In genomic region chr11:94739331-94739730, GRCh38 we compare ENCODE assay signal across 17 cellular contexts.
"Had no signal": no experiment of that assay in that cellular context is flagged by ENCODE, and none has a peak within 500 bp of the region (broad histone marks: within the 10 kb centered on the region; RNA-seq: fewer than 3 reads in every experiment).

No MANE protein-coding gene starts in this region.

- H3K27ac Mint-ChIP-seq: activated CD4-positive, alpha-beta memory T cell treated with anti-CD3 and anti-CD28 coated beads for 36 hours; activated CD4-positive, alpha-beta T cell treated with anti-CD3 and anti-CD28 coated beads for 36 hours; activated CD8-positive, alpha-beta memory T cell treated with anti-CD3 and anti-CD28 coated beads, Interleukin-2, amount 10 ng/mL, durations not matched to agents 7 days and 5 days; activated naive CD4-positive, alpha-beta T cell treated with anti-CD3 and anti-CD28 coated beads, Interleukin-2, amount 10 ng/mL, durations not matched to agents 7 days and 5 days; activated T-helper 2 cell treated with anti-CD3 and anti-CD28 coated beads, Interferon-gamma antibody, Interleukin-2, Interleukin-4, amounts not matched to agents 10 μg/mL and 5 μg/mL and 100 μg/mL, durations not matched to agents 14 hours and 24 hours and 36 hours; dendritic cell treated with granulocyte-macrophage colony-stimulating factor and Interleukin-4, amounts not matched to agents 40 ng/mL and 50 ng/mL, for 4 days; effector memory CD8-positive, alpha-beta T cell; mesothelial cell of epicardium had no signal

- H3K4me3 ChIP-seq: right lobe of liver had no signal

- H3K36me3 Mint-ChIP-seq: activated CD4-positive, alpha-beta memory T cell treated with anti-CD3 and anti-CD28 coated beads for 36 hours; activated CD8-positive, alpha-beta memory T cell treated with anti-CD3 and anti-CD28 coated beads, Interleukin-2, amount 10 ng/mL, durations not matched to agents 7 days and 5 days; activated naive CD4-positive, alpha-beta T cell treated with anti-CD3 and anti-CD28 coated beads, Interleukin-2, amount 10 ng/mL, durations not matched to agents 7 days and 5 days; mesothelial cell of epicardium had no signal

- H3K79me2 ChIP-seq: hepatocyte had no signal

- DNase-seq: activated CD4-positive, alpha-beta memory T cell treated with anti-CD3 and anti-CD28 coated beads for 36 hours; activated CD4-positive, alpha-beta T cell treated with anti-CD3 and anti-CD28 coated beads for 36 hours; activated CD8-positive, alpha-beta memory T cell treated with anti-CD3 and anti-CD28 coated beads, Interleukin-2, amount 10 ng/mL, durations not matched to agents 7 days and 5 days; activated naive CD4-positive, alpha-beta T cell treated with anti-CD3 and anti-CD28 coated beads, Interleukin-2, amount 10 ng/mL, durations not matched to agents 7 days and 5 days; activated T-cell treated with anti-CD3 and anti-CD28 coated beads, Interleukin-2, amount 50 U/mL, for 1 hour; effector memory CD8-positive, alpha-beta T cell; psoas muscle; right lobe of liver; spleen; stimulated activated CD4-positive, alpha-beta T cell treated with anti-CD3 and anti-CD28 coated beads, Interleukin-1b, Interleukin-23, amount 100 ng/mL, for 48 hours; stomach had no signal

- ATAC-seq: activated CD4-positive, alpha-beta T cell treated with anti-CD3 and anti-CD28 coated beads for 36 hours; activated CD8-positive, alpha-beta memory T cell treated with anti-CD3 and anti-CD28 coated beads, Interleukin-2, amount 10 ng/mL, durations not matched to agents 7 days and 5 days; effector memory CD8-positive, alpha-beta T cell; psoas muscle; right lobe of liver had no signal

- H3K9me3 Mint-ChIP-seq: activated CD4-positive, alpha-beta memory T cell treated with anti-CD3 and anti-CD28 coated beads for 36 hours; activated naive CD4-positive, alpha-beta T cell treated with anti-CD3 and anti-CD28 coated beads, Interleukin-2, amount 10 ng/mL, durations not matched to agents 7 days and 5 days; activated T-helper 2 cell treated with anti-CD3 and anti-CD28 coated beads, Interferon-gamma antibody, Interleukin-2, Interleukin-4, amounts not matched to agents 10 μg/mL and 5 μg/mL and 100 μg/mL, durations not matched to agents 14 hours and 24 hours and 36 hours; dendritic cell treated with granulocyte-macrophage colony-stimulating factor and Interleukin-4, amounts not matched to agents 40 ng/mL and 50 ng/mL, for 4 days; effector memory CD8-positive, alpha-beta T cell; mesothelial cell of epicardium had no signal

- H3K27ac ChIP-seq: ascending aorta, epithelial cell of prostate, psoas muscle, right lobe of liver, spleen had no signal

- H3K36me3 ChIP-seq: ascending aorta, right lobe of liver, spleen, stomach had no signal

- H3K9me3 ChIP-seq: ascending aorta, psoas muscle, right lobe of liver, spleen, stomach had no signal

- H3K4me3 Mint-ChIP-seq: activated CD4-positive, alpha-beta memory T cell treated with anti-CD3 and anti-CD28 coated beads for 36 hours; activated CD4-positive, alpha-beta T cell treated with anti-CD3 and anti-CD28 coated beads for 36 hours; activated CD8-positive, alpha-beta memory T cell treated with anti-CD3 and anti-CD28 coated beads, Interleukin-2, amount 10 ng/mL, durations not matched to agents 7 days and 5 days; activated naive CD4-positive, alpha-beta T cell treated with anti-CD3 and anti-CD28 coated beads, Interleukin-2, amount 10 ng/mL, durations not matched to agents 7 days and 5 days; dendritic cell treated with granulocyte-macrophage colony-stimulating factor and Interleukin-4, amounts not matched to agents 40 ng/mL and 50 ng/mL, for 4 days; effector memory CD8-positive, alpha-beta T cell; mesothelial cell of epicardium had no signal

- H3K27me3 ChIP-seq: ascending aorta, hepatocyte, right lobe of liver had no signal
